11 cellular contexts compared by ENCODE assay signal in genomic region chr20:33793011-33793931, GRCh38. TPM values are rescaled to one million over a fixed set of nuclear protein-coding genes. Genes with fewer than 3 reads are reported as not detected.
DNase-seq lines count a peak whose midpoint lies in the region; ATAC-seq, FAIRE-seq and TF ChIP-seq lines count a peak whose summit lies in the region.
"Had no signal": no experiment of that assay in that cellular context is flagged by ENCODE, and none has a peak within 500 bp of the region (broad histone marks: within the 10 kb centered on the region; RNA-seq: fewer than 3 reads in every experiment).

No MANE protein-coding gene starts in this region.

- H3K14ac ChIP-seq in H1 (ENCODE audit: insufficient read length), result no peak overlapping the region
- H3K14ac ChIP-seq in mesenchymal stem cell (ENCODE audit: low read length in 2 of 2), result no peak overlapping the region

- H3K18ac ChIP-seq in H1 (ENCODE audit: extremely low read depth, low read length) (peak overlapping the region; percentile 48; the same call in 1 of the 2 replicates), mesenchymal stem cell (ENCODE audit: low read depth in 1 of 2, low read length in 2 of 2) (peak overlapping the region; percentile 35 to 67)

- H3K79me1 ChIP-seq in H1 (ENCODE audit: low read depth, low read length) (no peaks in the 10 kb centered on the region), mesenchymal stem cell (replicated peaks; ENCODE audit: low read length, poor library complexity, severe bottlenecking) (no peaks in the 10 kb centered on the region)

- intact Hi-C loops in activated naive CD4-positive, alpha-beta T cell treated with anti-CD3 and anti-CD28 coated beads for 36 hours (cut with micrococcal nuclease), result loop anchor here (5.0 kb wide), 1 partner anchor 49 kb away; no protein-coding TSS in a partner anchor
- intact Hi-C loops in upper lobe of right lung (cut with DNase I), result no loop called here

- H3K23ac ChIP-seq in H1 (ENCODE audit: insufficient read length) (no peak overlapping the region), mesenchymal stem cell (ENCODE audit: low read length in 2 of 2) (no peak overlapping the region)

- H2BK120ac ChIP-seq in H1 (replicated peaks; ENCODE audit: low read depth, low read length), result no peak overlapping the region
- H2BK120ac ChIP-seq in mesenchymal stem cell (ENCODE audit: low read depth, low read length), result no peak overlapping the region

- H4K8ac ChIP-seq in H1 (ENCODE audit: extremely low read depth, insufficient read depth, low read length), result no peak overlapping the region
- H4K8ac ChIP-seq in mesenchymal stem cell (ENCODE audit: low read length), result peak overlapping the region; percentile 91

- CTCF ChIA-PET in activated naive CD4-positive, alpha-beta T cell treated with anti-CD3 and anti-CD28 coated beads for 36 hours (lab: Charles Lee), result interaction anchor here (0.6 to 4.3 kb wide), 17 partner anchors 10 to 495 kb away, joined by 3 to 25 read pairs (median 4); partner anchors contain the start of gene CHMP4B
- CTCF ChIA-PET in H1 (lab: Charles Lee; ENCODE audit: partially characterized antibody) (interaction anchor here (0.6 to 5.0 kb wide), 35 partner anchors 9 to 1682 kb away, joined by 3 to 51 read pairs (median 4); partner anchors contain the start of gene CHMP4B), HEK293T (lab: Yijun Ruan, JAX) (interaction anchor here (0.7 to 1.2 kb wide), 3 partner anchors 9 to 275 kb away, joined by 3 to 9 read pairs (median 3); no protein-coding TSS in a partner anchor)

- TF ChIP-seq CTCF in H1 (IDR thresholded peaks at IDR 0.05; ENCODE audit: control extremely low read depth in 1 of 3, insufficient read depth in 1 of 3, low read depth in 1 of 3, low read length in 3 of 3), result no peak
- TF ChIP-seq CTCF in type B pancreatic cell (conservative IDR thresholded peaks at IDR 0.05), result no peak
- no peak for TF ChIP-seq CTCF in upper lobe of right lung (IDR thresholded peaks at IDR 0.05)

- ATAC-seq in upper lobe of right lung (no peak), HG02885 (IDR thresholded peaks at IDR 0.05; ENCODE audit: poor library complexity, unreplicated experiment) (no peak)

- H3K4ac ChIP-seq in H1 (replicated peaks; ENCODE audit: insufficient read length, low read depth, low read length) (no peak overlapping the region), mesenchymal stem cell (ENCODE audit: low read depth in 1 of 2, low read length in 2 of 2) (peak overlapping the region in 1 of 2 experiments; percentile 15)

- no peaks in the 10 kb centered on the region for H3K9me3 Mint-ChIP-seq in activated naive CD4-positive, alpha-beta T cell treated with anti-CD3 and anti-CD28 coated beads for 36 hours
- H3K9me3 Mint-ChIP-seq in type B pancreatic cell, result peaks cover 5% of the 10 kb centered on the region

- no peaks in the 10 kb centered on the region for H3K79me2 ChIP-seq in H1 (ENCODE audit: control insufficient read depth in 1 of 2, insufficient read depth in 2 of 2, low read length in 2 of 2)

- TF ChIP-seq EP300 in H1 (IDR thresholded peaks at IDR 0.05; ENCODE audit: borderline replicate concordance in 1 of 2, low read depth in 2 of 2, low read length in 2 of 2), result no peak

- no peak overlapping the region for H2BK20ac ChIP-seq in H1 (ENCODE audit: low read length)

- peaks cover 0 to 2% (median 0%) of the 10 kb centered on the region in 4 experiments; a peak in 1 of 8 replicates for H3K36me3 ChIP-seq in H1 (ENCODE audit: control insufficient read depth in 2 of 4, insufficient read depth in 4 of 4, low read length in 3 of 4)
- H3K36me3 ChIP-seq in mesenchymal stem cell (ENCODE audit: control insufficient read depth in 1 of 2, insufficient read depth in 2 of 2, low read depth in 1 of 2, low read length in 2 of 2), result peaks cover 0 to 14% of the 10 kb centered on the region in 2 experiments
- no peaks in the 10 kb centered on the region for H3K36me3 ChIP-seq in upper lobe of right lung

- peak; percentile 7 for DNase-seq in activated naive CD4-positive, alpha-beta T cell treated with anti-CD3 and anti-CD28 coated beads for 36 hours
- DNase-seq in activated naive CD4-positive, alpha-beta T cell (lab: John Stamatoyannopoulos, UW), result no peak
- DNase-seq in H1 (ENCODE audit: low read depth in 1 of 2, low spot score in 2 of 2) (no peak), mesenchymal stem cell (peak; percentile 65), type B pancreatic cell (ENCODE audit: extremely low spot score, unreplicated experiment) (no peak), HEK293T (ENCODE audit: extremely low spot score) (no peak), upper lobe of right lung (no peak)
- DNase-seq: activated T-cell treated with anti-CD3 and anti-CD28 coated beads, Interleukin-2, amount 50 U/mL, for 48 hours; Karpas-422; NCI-H69 had no signal

- H2AK5ac ChIP-seq in H1 (ENCODE audit: low read depth, low read length) (no peak overlapping the region), mesenchymal stem cell (ENCODE audit: low read length, severe bottlenecking) (no peak overlapping the region)

- H3K9me3 ChIP-seq in H1 (ENCODE audit: insufficient read depth in 2 of 2, low read depth in 1 of 2, low read length in 1 of 2) (no peaks in the 10 kb centered on the region), mesenchymal stem cell (ENCODE audit: control insufficient read depth, low read length) (no peaks in the 10 kb centered on the region), upper lobe of right lung (no peaks in the 10 kb centered on the region)

- H2BK15ac ChIP-seq in H1 (ENCODE audit: low read length) (no peak overlapping the region), mesenchymal stem cell (ENCODE audit: low read depth, poor library complexity, severe bottlenecking) (no peak overlapping the region)

- no peak for TF ChIP-seq RAD21 in H1 (IDR thresholded peaks at IDR 0.05 in 1 of 2, conservative IDR thresholded peaks at IDR 0.05 in 1 of 2; ENCODE audit: low read depth in 2 of 2, low read length in 2 of 2)

- WGBS in H1 (ENCODE audit: extremely low coverage in 1 of 2, insufficient coverage in 1 of 2, insufficient read length in 1 of 2, insufficient replicate concordance in 2 of 2, low coverage in 1 of 2, low lambda C conversion rate in 2 of 2, missing lambda C conversion rate in 1 of 2), 2 experiments, result 85% methylated on average over 19 of the region's 21 CpGs; no CpG with 5 or more reads in 1 of the 2 experiments
- 31% methylated on average over 21 of the region's 21 CpGs for WGBS in mesenchymal stem cell

- peaks cover 10% of the 10 kb centered on the region for H3K36me3 Mint-ChIP-seq in activated naive CD4-positive, alpha-beta T cell treated with anti-CD3 and anti-CD28 coated beads for 36 hours (ENCODE audit: low read depth)
- peaks cover 7% of the 10 kb centered on the region for H3K36me3 Mint-ChIP-seq in type B pancreatic cell

- H4K20me1 ChIP-seq in H1 (replicated peaks in 1 of 2; ENCODE audit: control insufficient read depth in 1 of 2, insufficient read depth in 2 of 2, low read length in 2 of 2), result no peaks in the 10 kb centered on the region

- H3K9ac ChIP-seq in H1 (replicated peaks in 1 of 4; ENCODE audit: extremely low read depth in 1 of 4, low read depth in 3 of 4, low read length in 3 of 4), result no peak overlapping the region
- H3K9ac ChIP-seq in mesenchymal stem cell (ENCODE audit: low read length), result peak overlapping the region; percentile 48

- H3K4me3 ChIP-seq in H1 (ENCODE audit: extremely low read depth in 1 of 4, insufficient read depth in 2 of 4, low read depth in 3 of 4, low read length in 4 of 4) (no peak overlapping the region), mesenchymal stem cell (ENCODE audit: insufficient read depth in 1 of 2, low read depth in 1 of 2, low read length in 2 of 2) (no peak overlapping the region), upper lobe of right lung (no peak overlapping the region)

- H3K27ac ChIP-seq in H1 (ENCODE audit: low read depth, low read length), result no peak overlapping the region
- H3K27ac ChIP-seq in mesenchymal stem cell (ENCODE audit: low read length, poor library complexity, severe bottlenecking), result no peak overlapping the region
- no peak overlapping the region for H3K27ac ChIP-seq in upper lobe of right lung

- H3K4me2 ChIP-seq in H1 (ENCODE audit: insufficient read depth in 1 of 2, low read depth in 2 of 2, low read length in 2 of 2) (no peak overlapping the region), mesenchymal stem cell (ENCODE audit: low read length, poor library complexity, severe bottlenecking) (no peak overlapping the region)

- H3K27me3 ChIP-seq in H1 (replicated peaks in 1 of 4; ENCODE audit: control insufficient read depth in 3 of 4, extremely low read depth in 1 of 4, insufficient read depth in 3 of 4, low read length in 3 of 4) (no peaks in the 10 kb centered on the region), mesenchymal stem cell (ENCODE audit: control insufficient read depth in 1 of 2, insufficient read depth in 1 of 2, low read length in 2 of 2) (no peaks in the 10 kb centered on the region), upper lobe of right lung (no peaks in the 10 kb centered on the region)

- H3K4me1 Mint-ChIP-seq in activated naive CD4-positive, alpha-beta T cell treated with anti-CD3 and anti-CD28 coated beads for 36 hours (ENCODE audit: low read depth), result no peaks in the 10 kb centered on the region
- H3K4me1 Mint-ChIP-seq in type B pancreatic cell (ENCODE audit: unreplicated experiment), result peaks cover 25% of the 10 kb centered on the region

- H3K4me1 ChIP-seq in H1 (replicated peaks in 1 of 4; ENCODE audit: control insufficient read depth in 3 of 4, insufficient read depth in 4 of 4, low read length in 3 of 4) (peaks cover 0 to 7% (median 2%) of the 10 kb centered on the region in 4 experiments; a peak in 3 of 7 replicates), mesenchymal stem cell (ENCODE audit: control insufficient read depth, insufficient read depth, low read depth, low read length) (peaks cover 14% of the 10 kb centered on the region), upper lobe of right lung (peaks cover 19% of the 10 kb centered on the region)

- no peak overlapping the region for H3K27ac Mint-ChIP-seq in activated naive CD4-positive, alpha-beta T cell treated with anti-CD3 and anti-CD28 coated beads for 36 hours
- H3K27ac Mint-ChIP-seq in type B pancreatic cell, result peak overlapping the region; percentile 79

- FAIRE-seq in H1 (lab: Jason Lieb, UNC), result no peak

- no peak overlapping the region for H3K56ac ChIP-seq in H1 (replicated peaks; ENCODE audit: insufficient read length, low read depth, low read length)

- no peak overlapping the region for H2BK12ac ChIP-seq in H1 (ENCODE audit: low read depth, low read length)
- peak overlapping the region; percentile 28 to 74 for H2BK12ac ChIP-seq in mesenchymal stem cell (ENCODE audit: low read length in 2 of 2)

- no peak overlapping the region for H2AFZ ChIP-seq in H1 (ENCODE audit: low read length)
- no peak overlapping the region for H2AFZ ChIP-seq in mesenchymal stem cell (ENCODE audit: low read depth, low read length)

- POLR2A ChIA-PET in H1 (lab: Charles Lee; ENCODE audit: partially characterized antibody), result interaction anchor here (1.2 to 1.7 kb wide), 3 partner anchors 11 to 109 kb away, joined by 3 to 4 read pairs (median 3); no protein-coding TSS in a partner anchor
- POLR2A ChIA-PET in HEK293T (lab: Yijun Ruan, JAX), result interaction anchor here (1.4 kb wide), 1 partner anchor 10 kb away, joined by 4 read pairs; no protein-coding TSS in a partner anchor

- H4K91ac ChIP-seq in H1 (replicated peaks; ENCODE audit: insufficient read length, low read length) (no peak overlapping the region), mesenchymal stem cell (ENCODE audit: low read length) (peak overlapping the region; percentile 44)

- H3K23me2 ChIP-seq in H1 (ENCODE audit: low read depth, low read length), result no peaks in the 10 kb centered on the region

- TF ChIP-seq POLR2A in H1 (IDR thresholded peaks at IDR 0.05; ENCODE audit: control extremely low read depth in 1 of 2, low read depth in 2 of 2, low read length in 2 of 2), result no peak

- H2BK5ac ChIP-seq in H1 (ENCODE audit: low read depth, low read length), result no peak overlapping the region
- no peak overlapping the region for H2BK5ac ChIP-seq in mesenchymal stem cell (ENCODE audit: low read depth, low read length, poor library complexity, severe bottlenecking)

- no peak overlapping the region for H3K4me3 Mint-ChIP-seq in activated naive CD4-positive, alpha-beta T cell treated with anti-CD3 and anti-CD28 coated beads for 36 hours
- no peak overlapping the region for H3K4me3 Mint-ChIP-seq in type B pancreatic cell

- no peak overlapping the region for H4K5ac ChIP-seq in H1 (ENCODE audit: insufficient read length, low read depth, low read length)

- H3K27me3 Mint-ChIP-seq in activated naive CD4-positive, alpha-beta T cell treated with anti-CD3 and anti-CD28 coated beads for 36 hours (ENCODE audit: low read depth), result no peaks in the 10 kb centered on the region
- H3K27me3 Mint-ChIP-seq in type B pancreatic cell, result no peaks in the 10 kb centered on the region

RNA-seq across cellular contexts. Expression of gene CHMP4B, which starts 17.9 kb away (rescaled TPM):
- 10 to 100 TPM; 68.9 to 69.7 TPM for total RNA-seq in activated naive CD4-positive, alpha-beta T cell treated with anti-CD3 and anti-CD28 coated beads for 36 hours
- 66.3 and 67.8 TPM in 2 replicates for total RNA-seq in H1 (2021; fragmentation: NEBNext Ultra II Directional; extraction: Animal tissue kit (Norgen Biotek cat#: 25700))
- polyA plus RNA-seq in H1 (2011; rRNA removed), result 36.6 and 38.6 TPM in 2 replicates
- 48.6 TPM for polyA plus RNA-seq in H1 (2011; cell fraction: cytosol; rRNA removed)
- polyA plus RNA-seq in H1 (2011; cell fraction: nucleus; rRNA removed), result 20.5 TPM
- 76.9 to 86.3 TPM (median 81.8 TPM) in 4 replicates for polyA plus RNA-seq in H1 (2012, experiment 1 of 2)
- 40.9 TPM for polyA plus RNA-seq in H1 (2012, experiment 2 of 2)
- 48.0 TPM for polyA plus RNA-seq in H1 (2013, experiment 1 of 2)
- 51.2 TPM for polyA plus RNA-seq in H1 (2013, experiment 2 of 2)
- 9.7 and 10.7 TPM in 2 replicates for polyA minus RNA-seq in H1 (2011; rRNA and poly(A)+ RNA removed)
- polyA minus RNA-seq in H1 (2011; cell fraction: cytosol; rRNA and poly(A)+ RNA removed), result 23.8 TPM
- polyA minus RNA-seq in H1 (2011; cell fraction: nucleus; rRNA and poly(A)+ RNA removed), result 10.0 TPM
- 93.8 TPM for polyA plus RNA-seq in mesenchymal stem cell (2013, experiment 1 of 2)
- 92.8 TPM for polyA plus RNA-seq in mesenchymal stem cell (2013, experiment 2 of 2)
- 111 and 170 TPM in 2 replicates for total RNA-seq in type B pancreatic cell (ENCODE audit: low replicate concordance)
- 86.6 TPM for total RNA-seq in upper lobe of right lung

Comparison
In these comparisons a context has a peak if more than half of its experiments do, and no peak if none do; other contexts are left out.
1. DNase-seq: peak in activated naive CD4-positive, alpha-beta T cell treated with anti-CD3 and anti-CD28 coated beads for 36 hours (single experiment) and mesenchymal stem cell (single experiment); none in activated naive CD4-positive, alpha-beta T cell (0 of 4), H1 (0 of 2), type B pancreatic cell (single experiment), HEK293T (single experiment) and upper lobe of right lung (single experiment).